Comparison of ENCODE assay signal across 16 cellular contexts in genomic region chr20:48799315-48800105, GRCh38. TPM values are rescaled to one million over a fixed set of nuclear protein-coding genes. Genes with fewer than 3 reads are reported as not detected.
DNase-seq lines count a peak whose midpoint lies in the region; ATAC-seq and TF ChIP-seq lines count a peak whose summit lies in the region.
"Had no signal": no experiment of that assay in that cellular context is flagged by ENCODE, and none has a peak within 500 bp of the region (broad histone marks: within the 10 kb centered on the region; RNA-seq: fewer than 3 reads in every experiment).

No MANE protein-coding gene starts in this region.

- TF ChIP-seq CTCF in GM13977 (IDR thresholded peaks at IDR 0.05; ENCODE audit: extremely low read depth, insufficient read depth, missing control alignments), result no peak

- no peak for DNase-seq in activated naive CD4-positive, alpha-beta T cell treated with anti-CD3 and anti-CD28 coated beads, Interleukin-2, amount 10 ng/mL, durations not matched to agents 7 days and 5 days
- no peak for DNase-seq in activated naive CD4-positive, alpha-beta T cell (lab: John Stamatoyannopoulos, UW)
- DNase-seq in T-helper 17 cell, result no peak
- DNase-seq in mesendoderm, result no peak
- DNase-seq in stimulated activated naive B cell treated with anti-CD40 and anti-IgM and Interleukin-4, amounts not matched to agents 10 μg/mL and 1 μg/mL and 100 μg/mL, for 72 hours, result no peak
- DNase-seq in NCI-H2227 (lab: John Stamatoyannopoulos, UW; ENCODE audit: unreplicated experiment), result no peak
- no peak for DNase-seq in GM13977 (ENCODE audit: low spot score)
- DNase-seq: activated CD4-positive, alpha-beta T cell treated with anti-CD3 and anti-CD28 coated beads for 36 hours; COR-L47; Kasumi-1; NCI-H1436; NCI-H446; stimulated activated naive CD4-positive, alpha-beta T cell had no signal

- peaks cover 30% of the 10 kb centered on the region for H3K4me1 Mint-ChIP-seq in activated naive CD4-positive, alpha-beta T cell treated with anti-CD3 and anti-CD28 coated beads, Interleukin-2, amount 10 ng/mL, durations not matched to agents 7 days and 5 days
- peaks cover 55% of the 10 kb centered on the region for H3K4me1 Mint-ChIP-seq in T-helper 17 cell
- H3K4me1 Mint-ChIP-seq in stimulated activated naive B cell treated with anti-CD40 and anti-IgM and Interleukin-4, amounts not matched to agents 10 μg/mL and 1 μg/mL and 100 μg/mL, for 72 hours, result peaks cover 55 to 73% of the 10 kb centered on the region in 2 donors

- peak overlapping the region; percentile 71 for H3K27ac Mint-ChIP-seq in activated naive CD4-positive, alpha-beta T cell treated with anti-CD3 and anti-CD28 coated beads, Interleukin-2, amount 10 ng/mL, durations not matched to agents 7 days and 5 days
- peak overlapping the region; percentile 88 for H3K27ac Mint-ChIP-seq in T-helper 17 cell
- H3K27ac Mint-ChIP-seq in stimulated activated naive B cell treated with anti-CD40 and anti-IgM and Interleukin-4, amounts not matched to agents 10 μg/mL and 1 μg/mL and 100 μg/mL, for 72 hours, result peak overlapping the region; percentile 76
- H3K27ac Mint-ChIP-seq: activated CD4-positive, alpha-beta T cell treated with anti-CD3 and anti-CD28 coated beads for 36 hours had no signal

- WGBS in mesendoderm (ENCODE audit: extremely low coverage, insufficient coverage, low lambda C conversion rate), result no CpG with 5 or more reads among the region's 12 CpGs

- peaks cover 16% of the 10 kb centered on the region for H3K27me3 Mint-ChIP-seq in activated naive CD4-positive, alpha-beta T cell treated with anti-CD3 and anti-CD28 coated beads, Interleukin-2, amount 10 ng/mL, durations not matched to agents 7 days and 5 days
- no peaks in the 10 kb centered on the region for H3K27me3 Mint-ChIP-seq in T-helper 17 cell
- H3K27me3 Mint-ChIP-seq in stimulated activated naive B cell treated with anti-CD40 and anti-IgM and Interleukin-4, amounts not matched to agents 10 μg/mL and 1 μg/mL and 100 μg/mL, for 72 hours, result no peaks in the 10 kb centered on the region
- H3K27me3 Mint-ChIP-seq: activated CD4-positive, alpha-beta T cell treated with anti-CD3 and anti-CD28 coated beads for 36 hours had no signal

- CTCF ChIA-PET in activated naive CD4-positive, alpha-beta T cell treated with anti-CD3 and anti-CD28 coated beads, Interleukin-2, amount 10 ng/mL, durations not matched to agents 7 days and 5 days (lab: Charles Lee), result no interaction called here

- in situ Hi-C loops in GM13977 (cut with MboI; ENCODE audit: low pct_unique_long_range_greater_than_20kb, low sequenced_read_pairs, unreplicated experiment), result no loop called here

- H2AK5ac ChIP-seq in mesendoderm (ENCODE audit: low read length), result no peak overlapping the region

- no peak overlapping the region for H3K4me2 ChIP-seq in mesendoderm (ENCODE audit: low read length)
- H3K4me2 ChIP-seq: smooth muscle cell had no signal

- peak overlapping the region; percentile 75 for H3K23ac ChIP-seq in mesendoderm (ENCODE audit: low read length)

- H4K5ac ChIP-seq in mesendoderm (ENCODE audit: low read length), result no peak overlapping the region

- peak overlapping the region; percentile 50 for H3K56ac ChIP-seq in mesendoderm (ENCODE audit: low read length)

- H3K4me3 ChIP-seq in mesendoderm (ENCODE audit: low read length), result no peak overlapping the region
- H3K4me3 ChIP-seq: pancreas, smooth muscle cell had no signal

- peaks cover 25% of the 10 kb centered on the region for H3K4me1 ChIP-seq in mesendoderm (ENCODE audit: control insufficient read depth, low read depth, low read length)
- H3K4me1 ChIP-seq: pancreas had no signal

- H3K79me2 ChIP-seq in mesendoderm (ENCODE audit: control insufficient read depth, insufficient read depth, low read length), result peaks cover 76% of the 10 kb centered on the region

- no peak overlapping the region for H3K4me3 Mint-ChIP-seq in activated naive CD4-positive, alpha-beta T cell treated with anti-CD3 and anti-CD28 coated beads, Interleukin-2, amount 10 ng/mL, durations not matched to agents 7 days and 5 days
- peak overlapping the region; percentile 43 for H3K4me3 Mint-ChIP-seq in T-helper 17 cell
- no peak overlapping the region for H3K4me3 Mint-ChIP-seq in stimulated activated naive B cell treated with anti-CD40 and anti-IgM and Interleukin-4, amounts not matched to agents 10 μg/mL and 1 μg/mL and 100 μg/mL, for 72 hours
- H3K4me3 Mint-ChIP-seq: activated CD4-positive, alpha-beta T cell treated with anti-CD3 and anti-CD28 coated beads for 36 hours had no signal

- no peaks in the 10 kb centered on the region for H3K36me3 ChIP-seq in mesendoderm (ENCODE audit: control insufficient read depth, insufficient read depth, low read length)
- H3K36me3 ChIP-seq: pancreas had no signal

- no peak overlapping the region for H2BK120ac ChIP-seq in mesendoderm (ENCODE audit: low read depth, low read length)

- H3K9ac ChIP-seq in mesendoderm (ENCODE audit: low read length), result peak overlapping the region; percentile 22

- no peak overlapping the region for H4K8ac ChIP-seq in mesendoderm (ENCODE audit: low read depth, low read length)

- no peak overlapping the region for H3K27ac ChIP-seq in mesendoderm (ENCODE audit: low read depth, low read length)
- H3K27ac ChIP-seq: pancreas had no signal

- H2BK15ac ChIP-seq in mesendoderm (replicated peaks; ENCODE audit: low read depth), result no peak overlapping the region

- H2BK5ac ChIP-seq in mesendoderm (ENCODE audit: low read length), result no peak overlapping the region

- H3K27me3 ChIP-seq in mesendoderm (ENCODE audit: insufficient read depth, low read length, poor library complexity), result no peaks in the 10 kb centered on the region

- peaks cover 14% of the 10 kb centered on the region for H3K36me3 Mint-ChIP-seq in activated naive CD4-positive, alpha-beta T cell treated with anti-CD3 and anti-CD28 coated beads, Interleukin-2, amount 10 ng/mL, durations not matched to agents 7 days and 5 days
- peaks cover 6% of the 10 kb centered on the region for H3K36me3 Mint-ChIP-seq in T-helper 17 cell (ENCODE audit: low read depth)
- H3K36me3 Mint-ChIP-seq in stimulated activated naive B cell treated with anti-CD40 and anti-IgM and Interleukin-4, amounts not matched to agents 10 μg/mL and 1 μg/mL and 100 μg/mL, for 72 hours, result peaks cover 10 to 20% of the 10 kb centered on the region in 2 donors

- H3K9me3 Mint-ChIP-seq in activated naive CD4-positive, alpha-beta T cell treated with anti-CD3 and anti-CD28 coated beads, Interleukin-2, amount 10 ng/mL, durations not matched to agents 7 days and 5 days, result peaks cover 3% of the 10 kb centered on the region
- peaks cover 0 to 2% of the 10 kb centered on the region in 2 donors for H3K9me3 Mint-ChIP-seq in stimulated activated naive B cell treated with anti-CD40 and anti-IgM and Interleukin-4, amounts not matched to agents 10 μg/mL and 1 μg/mL and 100 μg/mL, for 72 hours

- ATAC-seq in T-helper 17 cell (no peak), HG02970 (IDR thresholded peaks at IDR 0.05; ENCODE audit: low FRiP score, unreplicated experiment) (no peak)
- no peak for ATAC-seq in stimulated activated naive B cell treated with anti-CD40 and anti-IgM and Interleukin-4, amounts not matched to agents 10 μg/mL and 1 μg/mL and 100 μg/mL, for 72 hours (replicated peaks)
- ATAC-seq: activated CD4-positive, alpha-beta T cell treated with anti-CD3 and anti-CD28 coated beads for 36 hours; pancreas had no signal

- H3K79me1 ChIP-seq in mesendoderm (ENCODE audit: low read length), result peaks cover 58% of the 10 kb centered on the region

- H3K18ac ChIP-seq in mesendoderm (ENCODE audit: low read length), result peak overlapping the region; percentile 13

- no peak overlapping the region for H3K4ac ChIP-seq in mesendoderm (ENCODE audit: low read depth, low read length)

- no peaks in the 10 kb centered on the region for H3K9me3 ChIP-seq in T-helper 17 cell (ENCODE audit: control insufficient read depth, low read length, poor library complexity, severe bottlenecking)
- H3K9me3 ChIP-seq: pancreas had no signal

RNA-seq across cellular contexts. Expression of gene PREX1, which starts 28.3 kb away (rescaled TPM):
- total RNA-seq in T-helper 17 cell, result 100 to 1,000 TPM; 188 to 200 TPM
- polyA plus RNA-seq in mesendoderm (2013, experiment 1 of 2), result 20.7 TPM
- 19.7 TPM for polyA plus RNA-seq in mesendoderm (2013, experiment 2 of 2)
